Comparison of ENCODE assay signal across 9 cellular contexts in the genomic region with DNA sequence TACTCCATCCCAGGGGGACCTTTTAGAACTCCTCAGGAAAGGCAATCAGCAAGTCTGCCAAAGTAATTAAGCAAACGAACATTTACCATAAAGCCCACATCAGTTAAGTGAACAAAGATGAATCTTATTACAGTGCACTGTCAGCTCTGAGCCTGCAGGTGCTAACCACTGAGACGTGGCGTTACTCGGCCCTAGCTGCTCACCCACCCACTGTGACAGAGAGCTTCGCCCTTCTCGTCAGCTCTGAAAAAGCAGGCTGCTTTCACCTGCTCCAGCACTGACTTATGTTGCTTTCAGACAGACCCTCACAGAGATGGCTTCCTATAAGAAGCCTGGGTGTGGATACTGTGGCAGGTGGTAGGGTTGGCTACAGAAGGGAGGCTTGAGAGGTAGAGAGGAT. TPM values are rescaled to one million over a fixed set of nuclear protein-coding genes. Genes with fewer than 3 reads are reported as not detected.
DNase-seq lines count a peak whose midpoint lies in the region; ATAC-seq and TF ChIP-seq lines count a peak whose summit lies in the region.
"Had no signal": no experiment of that assay in that cellular context is flagged by ENCODE, and none has a peak within 500 bp of the region (broad histone marks: within the 10 kb centered on the region; RNA-seq: fewer than 3 reads in every experiment).

No MANE protein-coding gene starts in this region.

- no peaks in the 10 kb centered on the region for H3K36me3 Mint-ChIP-seq in activated CD8-positive, alpha-beta T cell treated with anti-CD3 and anti-CD28 coated beads for 36 hours (ENCODE audit: low read depth)
- peaks cover 1% of the 10 kb centered on the region for H3K36me3 Mint-ChIP-seq in activated CD8-positive, alpha-beta T cell treated with anti-CD3 and anti-CD28 coated beads, Interleukin-2, amount 10 ng/mL, durations not matched to agents 7 days and 5 days (ENCODE audit: low read depth)
- peaks cover 16% of the 10 kb centered on the region for H3K36me3 Mint-ChIP-seq in stimulated activated memory B cell treated with anti-CD40 and anti-IgM and Interleukin-4, amounts not matched to agents 10 μg/mL and 1 μg/mL and 100 μg/mL, for 72 hours

- peaks cover 23% of the 10 kb centered on the region for H3K4me1 Mint-ChIP-seq in activated CD8-positive, alpha-beta T cell treated with anti-CD3 and anti-CD28 coated beads for 36 hours (ENCODE audit: low read depth)
- peaks cover 8% of the 10 kb centered on the region for H3K4me1 Mint-ChIP-seq in activated CD8-positive, alpha-beta T cell treated with anti-CD3 and anti-CD28 coated beads, Interleukin-2, amount 10 ng/mL, durations not matched to agents 7 days and 5 days (ENCODE audit: low read depth)
- peaks cover 85% of the 10 kb centered on the region for H3K4me1 Mint-ChIP-seq in stimulated activated memory B cell treated with anti-CD40 and anti-IgM and Interleukin-4, amounts not matched to agents 10 μg/mL and 1 μg/mL and 100 μg/mL, for 72 hours

- DNase-seq in activated CD8-positive, alpha-beta T cell treated with anti-CD3 and anti-CD28 coated beads for 36 hours, result no peak
- no peak for DNase-seq in activated CD8-positive, alpha-beta T cell treated with anti-CD3 and anti-CD28 coated beads, Interleukin-2, amount 10 ng/mL, durations not matched to agents 7 days and 5 days
- DNase-seq in NCI-H1417 (lab: John Stamatoyannopoulos, UW) (peak; percentile 63 to 85 (median 75)), NCI-H2196 treated with DMSO at 0.1 percent for 48 hours (lab: John Stamatoyannopoulos, UW; ENCODE audit: unreplicated experiment) (no peak), Right ventricle myocardium superior (no peak), NCI-H526 treated with DMSO at 0.1 percent for 48 hours (lab: John Stamatoyannopoulos, UW) (no peak)

- POLR2A ChIA-PET in activated CD8-positive, alpha-beta T cell treated with anti-CD3 and anti-CD28 coated beads for 36 hours (lab: Charles Lee), result no interaction called here
- POLR2A ChIA-PET in activated CD8-positive, alpha-beta T cell treated with anti-CD3 and anti-CD28 coated beads, Interleukin-2, amount 10 ng/mL, durations not matched to agents 7 days and 5 days (lab: Charles Lee), result no interaction called here

- H3K27me3 Mint-ChIP-seq in activated CD8-positive, alpha-beta T cell treated with anti-CD3 and anti-CD28 coated beads for 36 hours, result no peaks in the 10 kb centered on the region
- no peaks in the 10 kb centered on the region for H3K27me3 Mint-ChIP-seq in activated CD8-positive, alpha-beta T cell treated with anti-CD3 and anti-CD28 coated beads, Interleukin-2, amount 10 ng/mL, durations not matched to agents 7 days and 5 days (ENCODE audit: low read depth)
- H3K27me3 Mint-ChIP-seq in stimulated activated memory B cell treated with anti-CD40 and anti-IgM and Interleukin-4, amounts not matched to agents 10 μg/mL and 1 μg/mL and 100 μg/mL, for 72 hours, result no peaks in the 10 kb centered on the region
- H3K27me3 Mint-ChIP-seq: activated T-helper 17 cell treated with anti-CD3 and anti-CD28 coated beads, Interleukin-2, amount 50 U/mL, for 72 hours had no signal

- H3K27ac Mint-ChIP-seq in activated CD8-positive, alpha-beta T cell treated with anti-CD3 and anti-CD28 coated beads for 36 hours, result no peak overlapping the region
- no peak overlapping the region for H3K27ac Mint-ChIP-seq in activated CD8-positive, alpha-beta T cell treated with anti-CD3 and anti-CD28 coated beads, Interleukin-2, amount 10 ng/mL, durations not matched to agents 7 days and 5 days
- peak overlapping the region; percentile 88 for H3K27ac Mint-ChIP-seq in stimulated activated memory B cell treated with anti-CD40 and anti-IgM and Interleukin-4, amounts not matched to agents 10 μg/mL and 1 μg/mL and 100 μg/mL, for 72 hours
- H3K27ac Mint-ChIP-seq: activated T-helper 17 cell treated with anti-CD3 and anti-CD28 coated beads, Interleukin-2, amount 50 U/mL, for 72 hours had no signal

- intact Hi-C loops in activated CD8-positive, alpha-beta T cell treated with anti-CD3 and anti-CD28 coated beads for 36 hours (cut with micrococcal nuclease), result no loop called here
- intact Hi-C loops in Right ventricle myocardium superior (cut with DNase I), result no loop called here

- CTCF ChIA-PET in activated CD8-positive, alpha-beta T cell treated with anti-CD3 and anti-CD28 coated beads for 36 hours (lab: Charles Lee), result interaction anchor here (1.0 kb wide), 1 partner anchor 27 kb away, joined by 4 read pairs; no protein-coding TSS in a partner anchor
- CTCF ChIA-PET in activated CD8-positive, alpha-beta T cell treated with anti-CD3 and anti-CD28 coated beads, Interleukin-2, amount 10 ng/mL, durations not matched to agents 7 days and 5 days (lab: Charles Lee), result interaction anchor here (1.1 to 2.1 kb wide), 3 partner anchors 12 to 66 kb away, joined by 4 to 8 read pairs (median 5); no protein-coding TSS in a partner anchor

- no peak for TF ChIP-seq CTCF in activated CD8-positive, alpha-beta T cell treated with anti-CD3 and anti-CD28 coated beads for 36 hours (IDR thresholded peaks at IDR 0.05)

- peak; percentile 33 for ATAC-seq in activated CD8-positive, alpha-beta T cell treated with anti-CD3 and anti-CD28 coated beads for 36 hours
- ATAC-seq in activated CD8-positive, alpha-beta T cell treated with anti-CD3 and anti-CD28 coated beads, Interleukin-2, amount 10 ng/mL, durations not matched to agents 7 days and 5 days, result no peak
- ATAC-seq in HG02642 (IDR thresholded peaks at IDR 0.05; ENCODE audit: poor library complexity, unreplicated experiment), result peak; percentile 53
- ATAC-seq in stimulated activated memory B cell treated with anti-CD40 and anti-IgM and Interleukin-4, amounts not matched to agents 10 μg/mL and 1 μg/mL and 100 μg/mL, for 72 hours, result peak; percentile 92
- ATAC-seq in Right ventricle myocardium superior (ENCODE audit: poor library complexity), result no peak
- ATAC-seq: activated T-helper 17 cell treated with anti-CD3 and anti-CD28 coated beads, Interleukin-2, amount 50 U/mL, for 72 hours had no signal

- no peak overlapping the region for H3K4me3 Mint-ChIP-seq in activated CD8-positive, alpha-beta T cell treated with anti-CD3 and anti-CD28 coated beads for 36 hours
- no peak overlapping the region for H3K4me3 Mint-ChIP-seq in activated CD8-positive, alpha-beta T cell treated with anti-CD3 and anti-CD28 coated beads, Interleukin-2, amount 10 ng/mL, durations not matched to agents 7 days and 5 days
- peak overlapping the region; percentile 51 for H3K4me3 Mint-ChIP-seq in stimulated activated memory B cell treated with anti-CD40 and anti-IgM and Interleukin-4, amounts not matched to agents 10 μg/mL and 1 μg/mL and 100 μg/mL, for 72 hours
- H3K4me3 Mint-ChIP-seq: activated T-helper 17 cell treated with anti-CD3 and anti-CD28 coated beads, Interleukin-2, amount 50 U/mL, for 72 hours had no signal

- no peaks in the 10 kb centered on the region for H3K9me3 Mint-ChIP-seq in activated CD8-positive, alpha-beta T cell treated with anti-CD3 and anti-CD28 coated beads for 36 hours
- no peaks in the 10 kb centered on the region for H3K9me3 Mint-ChIP-seq in activated CD8-positive, alpha-beta T cell treated with anti-CD3 and anti-CD28 coated beads, Interleukin-2, amount 10 ng/mL, durations not matched to agents 7 days and 5 days (ENCODE audit: insufficient read depth)
- no peaks in the 10 kb centered on the region for H3K9me3 Mint-ChIP-seq in stimulated activated memory B cell treated with anti-CD40 and anti-IgM and Interleukin-4, amounts not matched to agents 10 μg/mL and 1 μg/mL and 100 μg/mL, for 72 hours
- H3K9me3 Mint-ChIP-seq: activated T-helper 17 cell treated with anti-CD3 and anti-CD28 coated beads, Interleukin-2, amount 50 U/mL, for 72 hours had no signal

RNA-seq across cellular contexts. Expression of a gene that starts 57.7 kb away (rescaled TPM):
- 1 to 10 TPM; 2.4 to 3.1 TPM for total RNA-seq in activated CD8-positive, alpha-beta T cell treated with anti-CD3 and anti-CD28 coated beads for 36 hours
- 1 to 10 TPM; 1.9 to 2.7 TPM for total RNA-seq in activated CD8-positive, alpha-beta T cell treated with anti-CD3 and anti-CD28 coated beads, Interleukin-2, amount 10 ng/mL, durations not matched to agents 7 days and 5 days
- 516 TPM for total RNA-seq in Right ventricle myocardium superior

Comparison
In these comparisons a context has a peak if more than half of its experiments do, and no peak if none do; other contexts are left out.
1. ATAC-seq: peak in activated CD8-positive, alpha-beta T cell treated with anti-CD3 and anti-CD28 coated beads for 36 hours (single experiment), HG02642 (single experiment) and stimulated activated memory B cell treated with anti-CD40 and anti-IgM and Interleukin-4, amounts not matched to agents 10 μg/mL and 1 μg/mL and 100 μg/mL, for 72 hours (single experiment); none in activated CD8-positive, alpha-beta T cell treated with anti-CD3 and anti-CD28 coated beads, Interleukin-2, amount 10 ng/mL, durations not matched to agents 7 days and 5 days (single experiment) and Right ventricle myocardium superior (single experiment).
2. DNase-seq: peak in NCI-H1417 (3 of 3); none in activated CD8-positive, alpha-beta T cell treated with anti-CD3 and anti-CD28 coated beads for 36 hours (single experiment), activated CD8-positive, alpha-beta T cell treated with anti-CD3 and anti-CD28 coated beads, Interleukin-2, amount 10 ng/mL, durations not matched to agents 7 days and 5 days (single experiment), NCI-H2196 treated with DMSO at 0.1 percent for 48 hours (single experiment), Right ventricle myocardium superior (single experiment) and NCI-H526 treated with DMSO at 0.1 percent for 48 hours (single experiment).
3. RNA of a gene that starts 57.7 kb away (total RNA-seq): 516 TPM in Right ventricle myocardium superior (single experiment); 2.4 to 3.1 TPM in activated CD8-positive, alpha-beta T cell treated with anti-CD3 and anti-CD28 coated beads for 36 hours and 1.9 to 2.7 TPM in activated CD8-positive, alpha-beta T cell treated with anti-CD3 and anti-CD28 coated beads, Interleukin-2, amount 10 ng/mL, durations not matched to agents 7 days and 5 days; every median in the first group is over 100 times any median in the second.